Comparison of ENCODE assay signal across 9 cellular contexts in the genomic region with DNA sequence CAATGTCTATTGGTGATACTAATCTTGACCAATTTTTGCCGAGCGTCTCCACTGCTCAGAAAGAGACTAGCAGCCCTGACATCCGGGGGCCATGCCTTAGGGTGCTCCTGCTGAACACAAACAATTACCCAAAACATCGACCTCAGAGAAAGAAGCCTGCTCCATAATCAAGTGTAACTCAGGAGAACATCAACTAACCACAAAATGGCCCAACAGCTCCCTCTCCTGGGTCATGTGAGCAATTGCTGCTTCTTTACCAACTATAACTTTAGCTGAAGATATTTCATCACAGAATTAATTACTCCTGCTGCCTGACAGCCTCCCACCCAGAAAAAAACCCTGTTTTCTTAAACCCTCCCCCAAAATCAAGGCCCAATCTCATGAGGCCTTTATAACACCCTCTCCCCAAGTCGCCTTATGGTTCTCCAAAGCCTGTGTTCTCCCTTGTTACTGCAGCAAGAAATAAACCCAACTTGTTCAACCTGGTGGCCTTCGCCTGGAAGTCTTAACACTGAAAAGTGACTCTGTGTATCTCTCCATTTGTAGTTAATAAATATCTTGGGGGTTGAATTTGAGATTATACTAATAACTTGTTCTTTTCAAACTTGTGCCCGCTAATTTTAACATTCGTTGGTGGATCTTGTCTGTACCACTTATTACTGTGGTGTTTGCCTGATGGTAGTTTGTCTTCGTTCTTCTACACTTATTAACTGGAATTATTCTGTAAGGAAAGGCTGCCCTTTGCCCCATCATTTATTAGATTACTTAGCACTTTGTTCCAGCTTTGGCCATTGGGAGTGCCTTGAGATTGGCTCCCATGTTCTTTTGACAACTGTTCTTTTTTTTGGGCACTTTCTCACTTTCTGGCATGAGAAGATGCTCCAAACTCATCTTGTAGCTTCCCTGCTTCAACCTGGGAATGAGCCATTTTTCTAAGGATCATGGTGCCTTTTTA.
DNase-seq lines count a peak whose midpoint lies in the region; ATAC-seq lines count a peak whose summit lies in the region.
"Had no signal": no experiment of that assay in that cellular context is flagged by ENCODE, and none has a peak within 500 bp of the region (broad histone marks: within the 10 kb centered on the region; RNA-seq: fewer than 3 reads in every experiment).

No MANE protein-coding gene starts in this region.

- no peak overlapping the region for H3K27ac Mint-ChIP-seq in central memory CD8-positive, alpha-beta T cell (ENCODE audit: low read depth)
- H3K27ac Mint-ChIP-seq: T-helper 1 cell treated with Interleukin-12 subunit alpha and Interleukin-12 subunit beta and Interleukin-4 antibody, amounts not matched to agents 30 μg/mL and 1 μg/mL, for 36 hours had no signal

- H3K27me3 Mint-ChIP-seq in central memory CD8-positive, alpha-beta T cell = no peaks in the 10 kb centered on the region

- H3K9me3 Mint-ChIP-seq in central memory CD8-positive, alpha-beta T cell = no peaks in the 10 kb centered on the region
- H3K9me3 Mint-ChIP-seq: T-helper 1 cell treated with Interleukin-12 subunit alpha and Interleukin-12 subunit beta and Interleukin-4 antibody, amounts not matched to agents 30 μg/mL and 1 μg/mL, for 36 hours had no signal

- peaks cover 9% of the 10 kb centered on the region for H3K4me1 Mint-ChIP-seq in central memory CD8-positive, alpha-beta T cell

- peak; percentile 62 for ATAC-seq in HG02885 (IDR thresholded peaks at IDR 0.05; ENCODE audit: poor library complexity, unreplicated experiment)
- peak; percentile 76 to 82 for ATAC-seq in activated CD4-positive, CD25-positive, alpha-beta regulatory T cell treated with anti-CD3 and anti-CD28 coated beads, Interleukin-2, amount 50 U/mL, for 24 hours
- peak; percentile 43 for ATAC-seq in central memory CD8-positive, alpha-beta T cell (replicated peaks; ENCODE audit: extremely low read depth, poor library complexity, severe bottlenecking)
- ATAC-seq in HG02588 (IDR thresholded peaks at IDR 0.05; ENCODE audit: unreplicated experiment) = no peak

- H3K36me3 Mint-ChIP-seq in central memory CD8-positive, alpha-beta T cell (ENCODE audit: insufficient read depth) = no peaks in the 10 kb centered on the region

- no peak overlapping the region for H3K4me3 Mint-ChIP-seq in central memory CD8-positive, alpha-beta T cell
- H3K4me3 Mint-ChIP-seq: T-helper 1 cell treated with Interleukin-12 subunit alpha and Interleukin-12 subunit beta and Interleukin-4 antibody, amounts not matched to agents 30 μg/mL and 1 μg/mL, for 36 hours had no signal

- DNase-seq in DMS153 (lab: John Stamatoyannopoulos, UW) = peak; percentile 52
- peak; percentile 65 for DNase-seq in NCI-H345 (lab: John Stamatoyannopoulos, UW)
- peak; percentile 40 to 51 for DNase-seq in central memory CD8-positive, alpha-beta T cell (ENCODE audit: low spot score in 2 of 2)
- peak; percentile 72 for DNase-seq in kidney tubule cell (ENCODE audit: low spot score)
- peak; percentile 64 to 72 for DNase-seq in stimulated activated CD4-positive, alpha-beta T cell treated with anti-CD3 and anti-CD28 coated beads, Interleukin-2, amount 100 ng/mL, for 24 hours
